Comparison of ENCODE assay signal across 11 cellular contexts in the genomic region with DNA sequence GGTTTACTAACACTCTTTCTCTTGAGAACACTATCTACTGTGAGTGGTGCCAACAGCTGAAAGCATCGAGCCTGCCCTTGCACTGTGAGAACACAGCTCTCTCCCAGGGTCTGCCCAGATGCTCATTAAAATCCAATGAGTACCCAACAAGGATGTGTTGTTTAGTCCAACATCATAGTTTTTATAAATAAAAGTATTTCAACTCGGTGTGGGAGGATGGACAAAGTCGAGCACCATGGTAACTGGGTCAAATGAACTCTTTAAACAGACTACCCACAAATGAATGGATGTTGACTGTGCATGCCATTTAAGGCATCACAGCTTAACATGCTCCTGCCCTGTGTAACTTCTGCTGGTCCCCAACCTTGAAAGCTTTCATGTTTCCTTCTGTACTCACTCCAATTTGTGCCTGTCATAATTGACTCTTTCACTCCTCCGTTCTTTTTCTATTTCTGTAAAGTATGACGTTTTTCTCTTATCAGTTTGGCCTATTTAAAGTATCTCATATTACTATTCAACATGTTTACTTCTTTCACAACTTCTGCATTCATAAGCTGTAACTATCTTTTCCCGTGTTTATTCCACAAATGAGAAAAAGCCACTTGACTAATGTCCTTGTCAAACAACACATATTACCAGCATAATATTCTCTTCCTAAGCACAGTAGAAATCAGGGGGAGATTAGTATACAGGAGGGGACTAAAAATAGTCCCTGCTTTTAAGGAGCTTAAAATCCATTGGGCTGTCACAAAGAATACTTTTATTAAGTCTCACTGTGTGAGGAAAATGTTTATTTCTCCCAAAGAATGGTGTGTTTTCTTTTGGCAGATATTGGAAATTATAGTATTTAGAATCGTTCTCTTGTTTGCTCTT.
DNase-seq lines count a peak whose midpoint lies in the region; ATAC-seq and TF ChIP-seq lines count a peak whose summit lies in the region.
"Had no signal": no experiment of that assay in that cellular context is flagged by ENCODE, and none has a peak within 500 bp of the region (broad histone marks: within the 10 kb centered on the region; RNA-seq: fewer than 3 reads in every experiment).

No MANE protein-coding gene starts in this region.

- WGBS in body of pancreas, 2 donors: 21 to 27% methylated on average over 7 of the region's 7 CpGs

- H3K9me3 ChIP-seq in body of pancreas: no peaks in the 10 kb centered on the region
- H3K9me3 ChIP-seq in iPS-20b (ENCODE audit: insufficient read depth, low read depth, low read length): no peaks in the 10 kb centered on the region

- POLR2A ChIA-PET in GM10248 (lab: Yijun Ruan, JAX): no interaction called here

- no peaks in the 10 kb centered on the region for H3K4me1 ChIP-seq in body of pancreas
- H3K4me1 ChIP-seq in iPS-20b (ENCODE audit: insufficient read depth, low read length): peaks cover 23% of the 10 kb centered on the region

- peak; percentile 40 for ATAC-seq in body of pancreas
- peak; percentile 55 for ATAC-seq in sciatic nerve
- no peak for ATAC-seq in GM18858 (IDR thresholded peaks at IDR 0.05; ENCODE audit: unreplicated experiment)
- ATAC-seq: effector memory CD8-positive, alpha-beta T cell; naive thymus-derived CD8-positive, alpha-beta T cell had no signal

- DNase-seq in LHCN-M2 (ENCODE audit: low read depth) (peak; percentile 59), body of pancreas (no peak), sciatic nerve (ENCODE audit: low spot score) (no peak), GM10248 (ENCODE audit: extremely low spot score) (no peak), NCI-H510A (lab: John Stamatoyannopoulos, UW) (no peak)
- DNase-seq: activated gamma-delta T cell treated with Interleukin-2 at 50 U/mL for 16 hours; effector memory CD8-positive, alpha-beta T cell; naive thymus-derived CD8-positive, alpha-beta T cell; NCI-H1417 treated with DMSO at 0.1 percent for 48 hours had no signal

- CTCF ChIA-PET in GM10248 (lab: Yijun Ruan, JAX): interaction anchor here (0.9 to 1.1 kb wide), 3 partner anchors 8 to 18 kb away, joined by 3 read pairs; no protein-coding TSS in a partner anchor

- H3K4me3 ChIP-seq in body of pancreas (no peak overlapping the region), iPS-20b (ENCODE audit: low read length) (no peak overlapping the region)

- H3K27me3 ChIP-seq in body of pancreas (no peaks in the 10 kb centered on the region), iPS-20b (ENCODE audit: insufficient read depth, low read length) (no peaks in the 10 kb centered on the region)

- no peak overlapping the region for H3K27ac ChIP-seq in body of pancreas
- H3K27ac ChIP-seq in iPS-20b (ENCODE audit: low read length): no peak overlapping the region

- H3K9ac ChIP-seq in iPS-20b (ENCODE audit: low read depth, low read length): 0 out of 2 replicates have a peak overlapping the region, but pooled peaks have one; percentile 30

- TF ChIP-seq CTCF in body of pancreas (IDR thresholded peaks at IDR 0.05): no peak
- TF ChIP-seq CTCF in GM10248 (IDR thresholded peaks at IDR 0.05; ENCODE audit: control extremely low read depth, extremely low read depth, low read depth, missing control alignments): no peak

- H3K36me3 ChIP-seq in body of pancreas (replicated peaks in 1 of 2; ENCODE audit: insufficient read depth in 1 of 2, low read depth in 2 of 2): no peaks in the 10 kb centered on the region
- no peaks in the 10 kb centered on the region for H3K36me3 ChIP-seq in iPS-20b (ENCODE audit: insufficient read depth, low read depth, low read length)

- intact Hi-C loops in body of pancreas (cut with DNase I) (no loop called here), sciatic nerve (cut with DNase I) (no loop called here)

- no peak for TF ChIP-seq POLR2A in body of pancreas (IDR thresholded peaks at IDR 0.05)
